In genomic region chr17:14498812-14499211, GRCh38 we compare ENCODE assay signal across 33 cellular contexts.
"Had no signal": no experiment of that assay in that cellular context is flagged by ENCODE, and none has a peak within 500 bp of the region (broad histone marks: within the 10 kb centered on the region; RNA-seq: fewer than 3 reads in every experiment).

No MANE protein-coding gene starts in this region.

- H3K4me1 ChIP-seq: adrenal gland, body of pancreas, breast epithelium had no signal

- H3K36me3 ChIP-seq: adrenal gland, brain microvascular endothelial cell, breast epithelium had no signal

- H3K4me3 ChIP-seq: adrenal gland, body of pancreas, breast epithelium had no signal

- ATAC-seq: activated CD8-positive, alpha-beta T cell treated with anti-CD3 and anti-CD28 coated beads for 36 hours; activated naive CD4-positive, alpha-beta T cell treated with anti-CD3 and anti-CD28 coated beads, Interleukin-2, amount 50 U/mL, for 72 hours; activated T-cell treated with anti-CD3 and anti-CD28 coated beads, Interleukin-2, amount 50 U/mL, for 4 hours; activated T-cell treated with anti-CD3 and anti-CD28 coated beads, Interleukin-2, amount 50 U/mL, for 72 hours; activated T-helper 17 cell treated with anti-CD3 and anti-CD28 coated beads, Interleukin-2, amount 50 U/mL, for 72 hours; body of pancreas had no signal

- DNase-seq: activated B cell treated with CpG ODN at 0.5 μM for 24 hours; activated CD4-positive, alpha-beta memory T cell treated with anti-CD3 and anti-CD28 coated beads for 36 hours; activated CD4-positive, alpha-beta T cell treated with anti-CD3 and anti-CD28 coated beads for 4 hours; activated CD4-positive, alpha-beta T cell treated with anti-CD3 and anti-CD28 coated beads, Interleukin-2, amount 10 ng/mL, durations not matched to agents 24 days and 14 days; activated CD4-positive, alpha-beta T cell treated with anti-CD3 and anti-CD28 coated beads, Interleukin-2, amount 50 U/mL, for 1 hour; activated CD4-positive, alpha-beta T cell treated with anti-CD3 and anti-CD28 coated beads, Interleukin-2, amount 50 U/mL, for 4 hours; activated CD4-positive, CD25-positive, alpha-beta regulatory T cell treated with anti-CD3 and anti-CD28 coated beads, Interleukin-2, amount 50 U/mL, for 72 hours; activated CD8-positive, alpha-beta memory T cell treated with anti-CD3 and anti-CD28 coated beads, Interleukin-2, amount 50 U/mL, for 4 hours; activated CD8-positive, alpha-beta T cell treated with anti-CD3 and anti-CD28 coated beads for 36 hours; activated effector memory CD4-positive, alpha-beta T cell treated with anti-CD3 and anti-CD28 coated beads, Interleukin-2, amount 50 U/mL, for 16 hours; activated gamma-delta T cell treated with Interleukin-2 at 50 U/mL for 16 hours; activated naive CD4-positive, alpha-beta T cell; activated naive CD4-positive, alpha-beta T cell treated with anti-CD3 and anti-CD28 coated beads for 36 hours; activated naive CD4-positive, alpha-beta T cell treated with anti-CD3 and anti-CD28 coated beads, Interleukin-2, amount 50 U/mL, for 16 hours; activated T-cell treated with anti-CD3 and anti-CD28 coated beads for 4 hours; activated T-cell treated with anti-CD3 and anti-CD28 coated beads, Interleukin-2, amount 50 U/mL, for 1 hour; activated T-cell treated with anti-CD3 and anti-CD28 coated beads, Interleukin-2, amount 50 U/mL, for 4 hours; activated T-cell treated with anti-CD3 and anti-CD28 coated beads, Interleukin-2, amount 50 U/mL, for 72 hours; adrenal gland; amniotic stem cell; aorta; body of pancreas; brain microvascular endothelial cell; cerebellar nuclear complex; T-helper 1 cell; T-helper 2 cell; T-helper 9 cell had no signal

- H3K27ac ChIP-seq: adrenal gland, body of pancreas, brain microvascular endothelial cell, breast epithelium, VCaP had no signal

- H3K9me3 ChIP-seq: adrenal gland, body of pancreas had no signal

- H3K27me3 ChIP-seq: body of pancreas, brain microvascular endothelial cell, breast epithelium had no signal

- FAIRE-seq: astrocyte, TTC549 had no signal
